Comparison of ENCODE assay signal across 19 cellular contexts in the genomic region with DNA sequence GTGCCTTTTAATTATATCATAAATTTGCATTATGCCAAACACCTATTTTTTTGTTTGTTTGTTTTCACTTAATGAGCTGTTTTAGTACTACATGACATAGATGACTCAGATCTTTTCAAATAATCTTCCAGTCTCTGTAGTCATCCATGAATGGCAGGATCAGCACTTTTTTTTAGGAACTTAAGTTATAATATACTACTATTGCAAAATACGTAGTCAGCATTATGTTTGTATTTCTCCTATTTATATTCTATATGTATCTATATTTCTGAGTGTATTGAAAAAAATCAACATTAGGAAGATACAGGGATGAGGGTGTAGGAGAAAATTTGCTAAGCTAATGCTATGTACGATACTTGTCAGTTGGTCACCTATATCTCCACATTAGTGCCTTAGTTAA.
DNase-seq lines count a peak whose midpoint lies in the region; ATAC-seq, FAIRE-seq and TF ChIP-seq lines count a peak whose summit lies in the region.
"Had no signal": no experiment of that assay in that cellular context is flagged by ENCODE, and none has a peak within 500 bp of the region (broad histone marks: within the 10 kb centered on the region; RNA-seq: fewer than 3 reads in every experiment).

No MANE protein-coding gene starts in this region.

- no peak overlapping the region for H2AK9ac ChIP-seq in IMR-90 (replicated peaks; ENCODE audit: low read depth, low read length, poor library complexity)

- H3K56ac ChIP-seq in IMR-90 (ENCODE audit: extremely low read depth, insufficient read depth, low read length), result no peak overlapping the region

- H3K9me3 ChIP-seq in A549 (no peaks in the 10 kb centered on the region), IMR-90 (ENCODE audit: control insufficient read depth, insufficient read depth, low read length) (no peaks in the 10 kb centered on the region), K562 (replicated peaks; ENCODE audit: control insufficient read depth, insufficient read depth, low read depth, low read length) (no peaks in the 10 kb centered on the region)
- H3K9me3 ChIP-seq: BLaER1 treated with 17β-estradiol and CSF1 and Interleukin-3, amounts not matched to agents 10 nM and 100 nM; Caco-2 had no signal

- no peak overlapping the region for H3K23ac ChIP-seq in IMR-90 (ENCODE audit: low read depth, low read length)

- H3K14ac ChIP-seq in IMR-90 (replicated peaks; ENCODE audit: low read depth, low read length), result no peak overlapping the region

- no peaks in the 10 kb centered on the region for H3K27me3 ChIP-seq in IMR-90 (ENCODE audit: control insufficient read depth, insufficient read depth, low read length)
- no peaks in the 10 kb centered on the region for H3K27me3 ChIP-seq in K562 (ENCODE audit: control insufficient read depth in 2 of 2, insufficient read depth in 2 of 2, low read length in 2 of 2)
- H3K27me3 ChIP-seq: BLaER1 treated with 17β-estradiol and CSF1 and Interleukin-3, amounts not matched to agents 10 nM and 100 nM had no signal

- H4K91ac ChIP-seq in IMR-90 (ENCODE audit: insufficient read depth, low read depth, low read length), result no peak overlapping the region

- H3K79me2 ChIP-seq in K562 (ENCODE audit: control insufficient read depth, insufficient read depth, low read length), result no peaks in the 10 kb centered on the region

- H3K4ac ChIP-seq in IMR-90 (ENCODE audit: low read depth, low read length), result no peak overlapping the region

- TF ChIP-seq RAD21 in A549 (conservative IDR thresholded peaks at IDR 0.05 in 1 of 2, IDR thresholded peaks at IDR 0.05 in 1 of 2) (no peak), IMR-90 (IDR thresholded peaks at IDR 0.05; ENCODE audit: low read length) (no peak), K562 (CRISPR knock-in tag; conservative IDR thresholded peaks at IDR 0.05 in 1 of 2, IDR thresholded peaks at IDR 0.05 in 1 of 2) (no peak)

- H2AK5ac ChIP-seq in IMR-90 (ENCODE audit: low read depth, low read length), result no peak overlapping the region

- POLR2A ChIA-PET in A549 (lab: Yijun Ruan, JAX) (no interaction called here), IMR-90 (lab: Charles Lee; ENCODE audit: unreplicated experiment) (no interaction called here), K562 (lab: Yijun Ruan, JAX) (no interaction called here)

- intact Hi-C loops in IMR-90 (cut with micrococcal nuclease), result no loop called here
- intact Hi-C loops in K562 (cut with micrococcal nuclease), result no loop called here

- H3K27ac ChIP-seq in A549 (no peak overlapping the region), IMR-90 (ENCODE audit: insufficient read depth, low read length) (no peak overlapping the region), K562 (ENCODE audit: extremely low read depth, low read depth, low read length) (no peak overlapping the region)
- H3K27ac ChIP-seq: C4-2B had no signal

- H2BK5ac ChIP-seq in IMR-90 (ENCODE audit: low read depth, low read length, poor library complexity, severe bottlenecking), result no peak overlapping the region

- CTCF ChIA-PET in A549 (lab: Yijun Ruan, JAX) (no interaction called here), IMR-90 (lab: Yijun Ruan, JAX) (no interaction called here), K562 (lab: Yijun Ruan, JAX; ENCODE audit: low intra/inter-chr PET ratio) (no interaction called here)

- H2BK20ac ChIP-seq in IMR-90 (ENCODE audit: low read depth, low read length), result no peak overlapping the region

- H4K20me1 ChIP-seq in IMR-90 (ENCODE audit: insufficient read depth, low read length) (no peaks in the 10 kb centered on the region), K562 (replicated peaks; ENCODE audit: control insufficient read depth, insufficient read depth, low read length) (no peaks in the 10 kb centered on the region)
- H4K20me1 ChIP-seq: BLaER1 treated with 17β-estradiol and CSF1 and Interleukin-3, amounts not matched to agents 10 nM and 100 nM had no signal

- 66% methylated on average over 2 of the region's 2 CpGs for WGBS in A549 (ENCODE audit: missing lambda C conversion rate)
- no CpG with 5 or more reads among the region's 2 CpGs for WGBS in IMR-90 (ENCODE audit: extremely low coverage in 2 of 2, insufficient read length in 1 of 2), 2 experiments
- 0% methylated on average over 2 of the region's 2 CpGs for WGBS in K562 (ENCODE audit: insufficient coverage, low coverage, missing lambda C conversion rate)

- H3K9ac ChIP-seq in IMR-90 (ENCODE audit: low read depth, low read length) (no peak overlapping the region), K562 (ENCODE audit: insufficient read depth in 1 of 2, low read depth in 2 of 2, low read length in 2 of 2) (no peak overlapping the region)
- H3K9ac ChIP-seq: BLaER1 treated with 17β-estradiol and CSF1 and Interleukin-3, amounts not matched to agents 10 nM and 100 nM had no signal

- H2BK15ac ChIP-seq in IMR-90 (ENCODE audit: low read depth, low read length), result no peak overlapping the region

- TF ChIP-seq POLR2A in A549 (IDR thresholded peaks at IDR 0.05; ENCODE audit: low read length) (no peak), IMR-90 (IDR thresholded peaks at IDR 0.05; ENCODE audit: low read depth, low read length) (no peak), K562 (conservative IDR thresholded peaks at IDR 0.05) (no peak)

- H3K18ac ChIP-seq in IMR-90 (ENCODE audit: low read depth, low read length), result no peak overlapping the region

- H3K36me3 ChIP-seq in IMR-90 (ENCODE audit: control insufficient read depth, insufficient read depth, low read length) (no peaks in the 10 kb centered on the region), K562 (ENCODE audit: control insufficient read depth, insufficient read depth, low read length) (no peaks in the 10 kb centered on the region)
- H3K36me3 ChIP-seq: BLaER1 treated with 17β-estradiol and CSF1 and Interleukin-3, amounts not matched to agents 10 nM and 100 nM had no signal

- H3K4me2 ChIP-seq in A549 (no peak overlapping the region), IMR-90 (ENCODE audit: low read depth, low read length) (no peak overlapping the region), K562 (ENCODE audit: insufficient read depth, low read length) (no peak overlapping the region)

- BruUV-seq in IMR-90 (replicated peaks; lab: Mats Ljungman, UMichigan) (no TSS peak), K562 (replicated peaks; lab: Mats Ljungman, UMichigan) (no TSS peak)

- H2AFZ ChIP-seq in IMR-90 (replicated peaks; ENCODE audit: low read length, poor library complexity) (no peak overlapping the region), K562 (ENCODE audit: low read depth, low read length) (no peak overlapping the region)

- H3K4me3 ChIP-seq in A549 (no peak overlapping the region), IMR-90 (ENCODE audit: insufficient read depth, low read depth, low read length) (no peak overlapping the region), K562 (no peak overlapping the region)
- H3K4me3 ChIP-seq: BLaER1 treated with 17β-estradiol and CSF1 and Interleukin-3, amounts not matched to agents 10 nM and 100 nM had no signal

- no peak for TF ChIP-seq CTCF in A549 (IDR thresholded peaks at IDR 0.05)
- TF ChIP-seq CTCF in IMR-90 (conservative IDR thresholded peaks at IDR 0.05; ENCODE audit: low read depth, low read length), result no peak
- no peak for TF ChIP-seq CTCF in K562 (IDR thresholded peaks at IDR 0.05 in 2 of 3, conservative IDR thresholded peaks at IDR 0.05 in 1 of 3; ENCODE audit: insufficient read depth in 2 of 3, low read depth in 1 of 3, low read length in 3 of 3)

- in situ Hi-C loops in IMR-90 (cut with MboI; ENCODE audit: low sequenced_read_pairs) (no loop called here), K562 (cut with MboI) (no loop called here)

- ATAC-seq in A549, result no peak
- ATAC-seq in IMR-90 (ENCODE audit: low read depth), result no peak
- ATAC-seq in K562, result no peak
- ATAC-seq in HG02870 (IDR thresholded peaks at IDR 0.05; ENCODE audit: unreplicated experiment), result no peak
- ATAC-seq: CD8-positive, alpha-beta T cell had no signal

- H4K8ac ChIP-seq in IMR-90 (ENCODE audit: low read depth in 2 of 2, low read length in 2 of 2), result no peak overlapping the region

- H4K5ac ChIP-seq in IMR-90 (ENCODE audit: low read depth, low read length), result no peak overlapping the region

- FAIRE-seq in A549 (lab: Jason Lieb, UNC) (no peak), K562 (lab: Jason Lieb, UNC) (no peak)
- FAIRE-seq: D721Med, GM12891, GM19239 had no signal

- H3K4me1 ChIP-seq in A549, result no peaks in the 10 kb centered on the region
- no peaks in the 10 kb centered on the region for H3K4me1 ChIP-seq in IMR-90 (ENCODE audit: control insufficient read depth, insufficient read depth, low read length)
- no peaks in the 10 kb centered on the region for H3K4me1 ChIP-seq in K562 (replicated peaks in 1 of 2; ENCODE audit: control insufficient read depth in 2 of 2, insufficient read depth in 2 of 2, low read length in 2 of 2)
- H3K4me1 ChIP-seq: Caco-2 had no signal

- TF ChIP-seq EP300 in A549 (IDR thresholded peaks at IDR 0.05) (no peak), K562 (IDR thresholded peaks at IDR 0.05; ENCODE audit: low read length) (no peak)

- no peaks in the 10 kb centered on the region for H3K79me1 ChIP-seq in IMR-90 (ENCODE audit: low read depth in 1 of 2, low read length in 2 of 2)

- DNase-seq in A549 (ENCODE audit: low read depth in 1 of 2, low spot score in 1 of 2) (no peak), IMR-90 (no peak), K562 (ENCODE audit: extremely low read depth in 1 of 4, low spot score in 3 of 4) (no peak), cerebellar nuclear complex (lab: John Stamatoyannopoulos, UW) (no peak), SW 1271 (lab: John Stamatoyannopoulos, UW) (no peak)
- DNase-seq: 8988T; AML-193; Caco-2; Calu3; CD4-positive, alpha-beta T cell; CD8-positive, alpha-beta T cell; DMS79 treated with DMSO at 0.1 percent for 48 hours; GF-D8 had no signal

- H2BK120ac ChIP-seq in IMR-90 (ENCODE audit: low read depth, low read length), result no peak overlapping the region

- H3K9me1 ChIP-seq in IMR-90 (ENCODE audit: insufficient read depth, low read length), result no peaks in the 10 kb centered on the region
- H3K9me1 ChIP-seq in K562 (ENCODE audit: control insufficient read depth, insufficient read depth, low read length), result no peaks in the 10 kb centered on the region

- dilution Hi-C loops in IMR-90 (cut with HindIII; ENCODE audit: low sequenced_read_pairs, unreplicated experiment), result no loop called here

TF ChIP-seq in A549, 52 proteins besides CTCF, POLR2A, EP300 and RAD21 (continues in another document):
- TF ChIP-seq SREBF2 (IDR thresholded peaks at IDR 0.05), result no peak
- TF ChIP-seq CBX8 (IDR thresholded peaks at IDR 0.05), result no peak
- TF ChIP-seq TP53 (CRISPR knock-in tag; IDR thresholded peaks at IDR 0.05), result no peak
- TF ChIP-seq MAFK (IDR thresholded peaks at IDR 0.05; ENCODE audit: partially characterized antibody), result peak; percentile 56
- TF ChIP-seq SMC3 (IDR thresholded peaks at IDR 0.05), result no peak

TF ChIP-seq in K562, 482 proteins besides CTCF, POLR2A, EP300 and RAD21:
- TF ChIP-seq MAFF (IDR thresholded peaks at IDR 0.05; ENCODE audit: low read length) (0 out of 2 replicates have a peak, but pooled peaks have one; percentile 13), ZNF316 (IDR thresholded peaks at IDR 0.05) (peak; percentile 65), NRF1 (conservative IDR thresholded peaks at IDR 0.05 in 1 of 2, IDR thresholded peaks at IDR 0.05 in 1 of 2) (no peak), C11orf30 (IDR thresholded peaks at IDR 0.05; ENCODE audit: low read depth) (peak; percentile 18; the same call in 1 of the 2 replicates), ZNF644 (tag; IDR thresholded peaks at IDR 0.05; ENCODE audit: low read depth) (no peak), MAFK (IDR thresholded peaks at IDR 0.05; ENCODE audit: low read length) (peak; percentile 36; the same call in 1 of the 2 replicates)

Comparison
In these comparisons a context has a peak if more than half of its experiments do, and no peak if none do; other contexts are left out.
1. Of the 35 proteins assayed by ChIP-seq in both K562 and A549: peak only in K562: none; only in A549: none; in both: MAFK; in neither: 34.